ENCODE assay signal across 14 cellular contexts in the genomic region with DNA sequence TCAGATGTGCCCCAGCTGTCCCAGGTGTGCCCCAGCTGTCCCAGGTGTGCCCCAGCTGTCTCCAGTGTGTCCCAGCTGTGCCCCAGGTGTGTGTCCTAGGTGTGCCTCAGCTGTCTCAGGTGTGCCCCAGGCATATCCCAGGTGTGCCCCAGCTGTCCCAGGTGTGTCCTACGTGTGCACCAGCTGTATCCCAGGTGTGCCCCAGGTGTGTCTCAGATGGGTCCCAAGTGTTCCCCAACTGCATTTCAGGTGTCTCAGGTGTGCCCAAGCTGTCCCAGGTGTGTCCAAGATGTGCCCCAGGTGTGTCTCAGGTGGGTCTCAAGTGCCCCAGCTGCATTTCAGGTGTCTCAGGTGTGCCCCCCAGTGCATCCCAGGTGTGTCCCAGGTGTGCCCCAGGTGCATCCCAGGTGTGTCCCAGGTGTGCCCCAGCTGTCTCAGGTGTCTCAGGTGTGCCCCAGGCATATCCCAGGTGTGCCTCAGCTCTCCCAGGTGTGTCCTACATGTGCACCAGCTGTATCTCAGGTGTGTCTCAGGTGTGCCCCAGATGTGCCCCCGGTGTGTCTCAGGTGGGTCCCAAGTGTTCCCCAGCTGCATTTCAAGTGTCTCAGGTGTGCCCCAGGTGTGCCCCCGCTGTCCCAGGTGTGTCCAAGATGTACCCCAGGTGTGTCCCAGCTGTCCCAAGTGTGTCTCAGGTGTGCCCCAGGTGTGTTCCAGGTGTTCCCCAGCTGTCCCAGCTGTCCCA. TPM values are rescaled to one million over a fixed set of nuclear protein-coding genes. Genes with fewer than 3 reads are reported as not detected.
DNase-seq lines count a peak whose midpoint lies in the region; ATAC-seq, FAIRE-seq and TF ChIP-seq lines count a peak whose summit lies in the region.
"Had no signal": no experiment of that assay in that cellular context is flagged by ENCODE, and none has a peak within 500 bp of the region (broad histone marks: within the 10 kb centered on the region; RNA-seq: fewer than 3 reads in every experiment).

No MANE protein-coding gene starts in this region.

- no peak overlapping the region for H2AFZ ChIP-seq in trophoblast cell (ENCODE audit: insufficient read depth, low read length, poor library complexity)
- H2AFZ ChIP-seq: neural progenitor cell had no signal

- peak; percentile 3 for DNase-seq in BE2C
- no peak for DNase-seq in H54 (ENCODE audit: insufficient read length, low spot score)
- DNase-seq in erythroblast (lab: John Stamatoyannopoulos, UW): peak; percentile 47 to 71
- no peak for DNase-seq in trophoblast cell
- no peak for DNase-seq in NCI-H128 (lab: John Stamatoyannopoulos, UW; ENCODE audit: unreplicated experiment)
- DNase-seq: activated CD4-positive, alpha-beta T cell treated with anti-CD3 and anti-CD28 coated beads, Interleukin-2, amount 10 ng/mL, durations not matched to agents 24 days and 14 days; AML-193; colonic mucosa; midbrain; NCI-H1105; testis had no signal

- WGBS in trophoblast cell (ENCODE audit: extremely low coverage, insufficient coverage, insufficient read length): no CpG with 5 or more reads among the region's 3 CpGs

- H3K4me2 ChIP-seq in trophoblast cell (ENCODE audit: low read length): no peak overlapping the region
- H3K4me2 ChIP-seq: neural progenitor cell had no signal

- H3K79me2 ChIP-seq in trophoblast cell (ENCODE audit: control insufficient read depth, insufficient read depth, low read length, poor library complexity): no peaks in the 10 kb centered on the region

- 0 out of 2 replicates have a peak, but pooled peaks have one; percentile 11 for TF ChIP-seq POLR2A in H54 (IDR thresholded peaks at IDR 0.05; ENCODE audit: low read depth, low read length)
- TF ChIP-seq POLR2A in erythroblast (IDR thresholded peaks at IDR 0.05; ENCODE audit: low read length): no peak

- H3K9ac ChIP-seq in trophoblast cell (ENCODE audit: low read length): no peak overlapping the region
- H3K9ac ChIP-seq: neural progenitor cell had no signal

- no peaks in the 10 kb centered on the region for H3K79me1 ChIP-seq in trophoblast cell (ENCODE audit: low read length)

- H3K27me3 ChIP-seq in BE2C (no peaks in the 10 kb centered on the region), trophoblast cell (ENCODE audit: insufficient read depth, low read length) (no peaks in the 10 kb centered on the region)
- H3K27me3 ChIP-seq: colonic mucosa, neural progenitor cell, testis had no signal

- H2BK5ac ChIP-seq in trophoblast cell (ENCODE audit: low read depth, low read length, poor library complexity): no peak overlapping the region

- H4K91ac ChIP-seq in trophoblast cell (ENCODE audit: low read depth, low read length): no peak overlapping the region

- no peak overlapping the region for H4K12ac ChIP-seq in trophoblast cell (ENCODE audit: low read depth, low read length)

- H3K4me1 ChIP-seq in BE2C (no peaks in the 10 kb centered on the region), trophoblast cell (ENCODE audit: control insufficient read depth in 1 of 2, insufficient read depth in 2 of 2, low read length in 2 of 2) (no peaks in the 10 kb centered on the region)
- H3K4me1 ChIP-seq: colonic mucosa, neural progenitor cell, testis had no signal

- H3K9me3 ChIP-seq in BE2C: no peaks in the 10 kb centered on the region
- peaks cover 3% of the 10 kb centered on the region for H3K9me3 ChIP-seq in trophoblast cell (ENCODE audit: insufficient read depth, low read depth, low read length)
- H3K9me3 ChIP-seq: colonic mucosa, testis had no signal

- H3K4me3 ChIP-seq in BE2C (ENCODE audit: low read depth, low read length) (no peak overlapping the region), trophoblast cell (ENCODE audit: low read depth, low read length) (peak overlapping the region; percentile 34)
- H3K4me3 ChIP-seq: colonic mucosa, neural progenitor cell, testis had no signal

- H3K18ac ChIP-seq in trophoblast cell (ENCODE audit: low read length): no peak overlapping the region

- H3K14ac ChIP-seq in trophoblast cell (ENCODE audit: low read length): no peak overlapping the region

- no peaks in the 10 kb centered on the region for H3K36me3 ChIP-seq in BE2C
- no peaks in the 10 kb centered on the region for H3K36me3 ChIP-seq in trophoblast cell (ENCODE audit: control insufficient read depth in 1 of 2, insufficient read depth in 2 of 2, low read length in 2 of 2)
- H3K36me3 ChIP-seq: colonic mucosa, neural progenitor cell had no signal

- TF ChIP-seq CTCF in BE2C (IDR thresholded peaks at IDR 0.05; ENCODE audit: low read depth, low read length): no peak

- H2AK5ac ChIP-seq in trophoblast cell (ENCODE audit: low read length): no peak overlapping the region

- no peak for FAIRE-seq in H54 (lab: Jason Lieb, UNC)

- no peak overlapping the region for H2BK12ac ChIP-seq in trophoblast cell (ENCODE audit: low read length)

- H4K8ac ChIP-seq in trophoblast cell (ENCODE audit: low read depth, low read length): no peak overlapping the region

- no peak overlapping the region for H2BK120ac ChIP-seq in trophoblast cell (ENCODE audit: insufficient read depth, low read length, poor library complexity)

- H3K4ac ChIP-seq in trophoblast cell (ENCODE audit: low read depth, low read length): no peak overlapping the region

- ATAC-seq in HG03439 (IDR thresholded peaks at IDR 0.05; ENCODE audit: unreplicated experiment) (no peak), HG02588 (IDR thresholded peaks at IDR 0.05; ENCODE audit: unreplicated experiment) (no peak)

- H3K27ac ChIP-seq in trophoblast cell (ENCODE audit: low read depth, low read length): no peak overlapping the region
- H3K27ac ChIP-seq: colonic mucosa, neural progenitor cell, testis had no signal

- no peak overlapping the region for H3K23ac ChIP-seq in trophoblast cell (ENCODE audit: low read length)

RNA-seq across cellular contexts. Expression of a gene that starts 1.3 kb away (rescaled TPM):
- polyA plus RNA-seq in BE2C (2012; ENCODE audit: insufficient read depth, insufficient read length, low read depth): not detected
- polyA plus RNA-seq in trophoblast cell (2013): 0.01 and 0.03 TPM in 2 replicates

RNA-seq across cellular contexts. Expression of a gene that starts 7.8 kb away (rescaled TPM):
- not detected for polyA plus RNA-seq in BE2C (2012; ENCODE audit: insufficient read depth, insufficient read length, low read depth)
- not detected in 2 replicates for polyA plus RNA-seq in trophoblast cell (2013)

Comparison
In these comparisons a context has a peak if more than half of its experiments do, and no peak if none do; other contexts are left out.
1. DNase-seq: peak in BE2C (single experiment) and erythroblast (2 of 2); none in H54 (single experiment), trophoblast cell (0 of 2) and NCI-H128 (single experiment).